Comparison of ENCODE assay signal across 8 cellular contexts in genomic region chr1:54276617-54277450, GRCh38.
DNase-seq lines count a peak whose midpoint lies in the region; ATAC-seq, FAIRE-seq and TF ChIP-seq lines count a peak whose summit lies in the region.

No MANE protein-coding gene starts in this region.

- H3K9me3 ChIP-seq in esophagus squamous epithelium (no peaks in the 10 kb centered on the region), pancreas (no peaks in the 10 kb centered on the region)

- intact Hi-C loops in esophagus squamous epithelium (cut with DNase I) (loop anchor here (10.0 kb wide), 1 partner anchor 128 kb away; the partner anchor contains the start of gene SSBP3), pancreas (cut with DNase I) (no loop called here)

- peak overlapping the region in 2 of 3 donors; percentile 47 to 75 for H3K4me3 Mint-ChIP-seq in T-cell

- CTCF ChIA-PET in T-cell (lab: Charles Lee): interaction anchor here in 1 of 2 donors (0.6 kb wide), 1 partner anchor 212 kb away, joined by 3 read pairs; no protein-coding TSS in a partner anchor

- H3K27ac Mint-ChIP-seq in T-cell: peak overlapping the region; percentile 90 to 93

- TF ChIP-seq CTCF in C4-2B (conservative IDR thresholded peaks at IDR 0.05) (no peak), esophagus squamous epithelium (IDR thresholded peaks at IDR 0.05) (no peak), pancreas (IDR thresholded peaks at IDR 0.05) (no peak)

- H3K27ac ChIP-seq in C4-2B: peak overlapping the region; percentile 83
- peak overlapping the region; percentile 75 to 97 (median 90) for H3K27ac ChIP-seq in esophagus squamous epithelium
- peak overlapping the region; percentile 53 to 89 (median 69) for H3K27ac ChIP-seq in pancreas

- 90% methylated on average over 8 to 11 of the region's 11 CpGs for WGBS in esophagus squamous epithelium, 2 donors
- 79 to 83% methylated on average over 11 of the region's 11 CpGs for WGBS in pancreas, 2 donors

- TF ChIP-seq POLR2A in esophagus squamous epithelium (IDR thresholded peaks at IDR 0.05): no peak

- peaks cover 43 to 99% (median 76%) of the 10 kb centered on the region in 3 donors for H3K4me1 ChIP-seq in esophagus squamous epithelium
- H3K4me1 ChIP-seq in pancreas: peaks cover 45 to 61% (median 54%) of the 10 kb centered on the region in 3 donors

- ATAC-seq in T-cell (replicated peaks in 1 of 4) (peak in 2 of 4 experiments; percentile 18 to 19), pancreas (no peak)

- DNase-seq in T-cell: no peak
- DNase-seq in esophagus squamous epithelium (lab: John Stamatoyannopoulos, UW): no peak
- DNase-seq in pancreas: no peak
- DNase-seq in iPS-NIHi11 (ENCODE audit: low spot score): no peak
- no peak for DNase-seq in ecto neural progenitor cell (ENCODE audit: low spot score)
- no peak for DNase-seq in HuH-7.5 (ENCODE audit: low spot score)
- no peak for DNase-seq in stimulated activated CD4-positive, alpha-beta T cell treated with anti-CD3 and anti-CD28 coated beads, Interleukin-12 subunit alpha, Interleukin-12 subunit beta, amount 100 ng/mL, for 4 hours

- POLR2A ChIA-PET in T-cell (lab: Charles Lee): interaction anchor here (0.6 to 0.7 kb wide), 2 partner anchors 7 to 83 kb away, joined by 3 read pairs; no protein-coding TSS in a partner anchor

- H3K36me3 ChIP-seq in esophagus squamous epithelium: peaks cover 0 to 26% (median 0%) of the 10 kb centered on the region in 3 donors
- H3K36me3 ChIP-seq in pancreas: no peaks in the 10 kb centered on the region

- H3K27me3 Mint-ChIP-seq in T-cell: no peaks in the 10 kb centered on the region

- H3K4me3 ChIP-seq in esophagus squamous epithelium (peak overlapping the region in 1 of 4 donors; percentile 10), pancreas (no peak overlapping the region)

- no peak for FAIRE-seq in pancreas (lab: Jason Lieb, UNC)

- H3K4me1 Mint-ChIP-seq in T-cell: peaks cover 50 to 57% (median 54%) of the 10 kb centered on the region in 3 donors

- H3K36me3 Mint-ChIP-seq in T-cell: peaks cover 20% of the 10 kb centered on the region

- no peaks in the 10 kb centered on the region for H3K9me3 Mint-ChIP-seq in T-cell

- H3K27me3 ChIP-seq in esophagus squamous epithelium (no peaks in the 10 kb centered on the region), pancreas (no peaks in the 10 kb centered on the region)
